In genomic region chr17:75271955-75272847, GRCh38 we compare ENCODE assay signal across 6 cellular contexts. TPM values are rescaled to one million over a fixed set of nuclear protein-coding genes. Genes with fewer than 3 reads are reported as not detected.
DNase-seq lines count a peak whose midpoint lies in the region; ATAC-seq and TF ChIP-seq lines count a peak whose summit lies in the region.

No MANE protein-coding gene starts in this region.

- H3K4me1 Mint-ChIP-seq in activated CD4-positive, alpha-beta T cell treated with anti-CD3 and anti-CD28 coated beads, Interleukin-2, amount 10 ng/mL, durations not matched to agents 24 days and 14 days = peaks cover 30% of the 10 kb centered on the region

- no peak overlapping the region for H3K27ac ChIP-seq in iPS-20b (ENCODE audit: low read length)

- intact Hi-C loops in activated CD4-positive, alpha-beta T cell treated with anti-CD3 and anti-CD28 coated beads, Interleukin-2, amount 10 ng/mL, durations not matched to agents 24 days and 14 days (cut with micrococcal nuclease) = loop anchor here (1.0 kb wide), 2 partner anchors 17 to 140 kb away; partner anchors contain the start of gene SLC25A19

- no peaks in the 10 kb centered on the region for H3K27me3 Mint-ChIP-seq in activated CD4-positive, alpha-beta T cell treated with anti-CD3 and anti-CD28 coated beads, Interleukin-2, amount 10 ng/mL, durations not matched to agents 24 days and 14 days

- no peaks in the 10 kb centered on the region; the same call in 1 of the 2 replicates for H3K27me3 ChIP-seq in iPS-20b (ENCODE audit: insufficient read depth, low read length)

- peak overlapping the region; percentile 98 for H3K4me3 ChIP-seq in GM12865 (ENCODE audit: low read depth, low read length)
- H3K4me3 ChIP-seq in iPS-20b (ENCODE audit: low read length) = peak overlapping the region; percentile 79

- TF ChIP-seq CTCF in GM12865 (IDR thresholded peaks at IDR 0.05; ENCODE audit: insufficient read depth, low read depth, low read length, missing control alignments) = no peak

- no peak for ATAC-seq in HG03159 (IDR thresholded peaks at IDR 0.05; ENCODE audit: unreplicated experiment)

- H3K36me3 ChIP-seq in iPS-20b (ENCODE audit: insufficient read depth, low read depth, low read length) = peaks cover 12% of the 10 kb centered on the region

- peaks cover 41% of the 10 kb centered on the region for H3K36me3 Mint-ChIP-seq in activated CD4-positive, alpha-beta T cell treated with anti-CD3 and anti-CD28 coated beads, Interleukin-2, amount 10 ng/mL, durations not matched to agents 24 days and 14 days (ENCODE audit: low read depth)

- no peaks in the 10 kb centered on the region for H3K4me1 ChIP-seq in iPS-20b (ENCODE audit: insufficient read depth, low read length)

- no peaks in the 10 kb centered on the region for H3K9me3 ChIP-seq in iPS-20b (ENCODE audit: insufficient read depth, low read depth, low read length)

- H3K4me3 Mint-ChIP-seq in activated CD4-positive, alpha-beta T cell treated with anti-CD3 and anti-CD28 coated beads, Interleukin-2, amount 10 ng/mL, durations not matched to agents 24 days and 14 days = peak overlapping the region; percentile 89

- peak overlapping the region; percentile 87 for H3K27ac Mint-ChIP-seq in activated CD4-positive, alpha-beta T cell treated with anti-CD3 and anti-CD28 coated beads, Interleukin-2, amount 10 ng/mL, durations not matched to agents 24 days and 14 days

- DNase-seq in GM12865 (ENCODE audit: low read depth) (peak; percentile 47), GM19240 (ENCODE audit: insufficient read length, low spot score) (no peak), SW 1271 (lab: John Stamatoyannopoulos, UW) (no peak)
- DNase-seq in activated CD4-positive, alpha-beta T cell treated with anti-CD3 and anti-CD28 coated beads, Interleukin-2, amount 10 ng/mL, durations not matched to agents 24 days and 14 days = no peak

- H3K9ac ChIP-seq in iPS-20b (ENCODE audit: low read depth, low read length) = peak overlapping the region; percentile 78; the same call in 1 of the 2 replicates

- no peaks in the 10 kb centered on the region for H3K9me3 Mint-ChIP-seq in activated CD4-positive, alpha-beta T cell treated with anti-CD3 and anti-CD28 coated beads, Interleukin-2, amount 10 ng/mL, durations not matched to agents 24 days and 14 days

RNA-seq across cellular contexts. Expression of gene MIF4GD, which starts 1.2 kb away (rescaled TPM):
- 45.9 and 48.7 TPM in 2 replicates for total RNA-seq in activated CD4-positive, alpha-beta T cell treated with anti-CD3 and anti-CD28 coated beads, Interleukin-2, amount 10 ng/mL, durations not matched to agents 24 days and 14 days

RNA-seq across cellular contexts. Expression of gene MRPS7, which starts 10.5 kb away (rescaled TPM):
- total RNA-seq in activated CD4-positive, alpha-beta T cell treated with anti-CD3 and anti-CD28 coated beads, Interleukin-2, amount 10 ng/mL, durations not matched to agents 24 days and 14 days = 121 and 127 TPM in 2 replicates

RNA-seq across cellular contexts. Expression of gene GGA3, which starts 10.8 kb away (rescaled TPM):
- 84.2 and 86.9 TPM in 2 replicates for total RNA-seq in activated CD4-positive, alpha-beta T cell treated with anti-CD3 and anti-CD28 coated beads, Interleukin-2, amount 10 ng/mL, durations not matched to agents 24 days and 14 days

RNA-seq across cellular contexts. Expression of gene SLC25A19, which starts 17.0 kb away (rescaled TPM):
- 131 and 132 TPM in 2 replicates for total RNA-seq in activated CD4-positive, alpha-beta T cell treated with anti-CD3 and anti-CD28 coated beads, Interleukin-2, amount 10 ng/mL, durations not matched to agents 24 days and 14 days
